14 cellular contexts compared by ENCODE assay signal in the genomic region with DNA sequence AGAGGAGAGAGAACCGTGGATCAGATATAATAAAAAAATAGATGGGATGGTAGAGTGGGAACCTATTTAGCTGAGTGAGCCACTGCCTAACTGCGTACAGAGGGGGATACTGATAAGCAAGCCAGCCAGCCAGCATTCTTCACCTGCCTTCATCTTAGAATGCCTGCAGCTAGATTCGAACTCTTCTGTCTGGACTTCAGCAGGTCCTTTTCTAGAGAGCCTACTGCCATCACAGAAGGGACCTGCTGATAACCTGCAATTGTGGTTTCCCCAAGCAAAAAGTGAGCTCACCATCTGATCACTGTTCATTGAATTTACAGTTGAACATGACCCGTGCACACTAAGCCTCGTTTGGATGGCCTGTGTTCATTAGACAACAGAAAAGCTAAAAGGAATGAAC.
DNase-seq lines count a peak whose midpoint lies in the region; ATAC-seq and TF ChIP-seq lines count a peak whose summit lies in the region.
"Had no signal": no experiment of that assay in that cellular context is flagged by ENCODE, and none has a peak within 500 bp of the region (broad histone marks: within the 10 kb centered on the region; RNA-seq: fewer than 3 reads in every experiment).

No MANE protein-coding gene starts in this region.

- H4K20me1 ChIP-seq in mammary epithelial cell (ENCODE audit: insufficient read depth, low read length) = no peaks in the 10 kb centered on the region

- H3K27me3 ChIP-seq in mammary epithelial cell (ENCODE audit: insufficient read depth, low read length) (no peaks in the 10 kb centered on the region), BE2C (no peaks in the 10 kb centered on the region)
- H3K27me3 ChIP-seq: SJSA1 had no signal

- WGBS in mammary epithelial cell (ENCODE audit: low coverage, missing lambda C conversion rate) = 87% methylated on average over 5 of the region's 5 CpGs

- H3K27me3 Mint-ChIP-seq in MCF 10A (ENCODE audit: insufficient read depth, unreplicated experiment) = no peaks in the 10 kb centered on the region
- no peaks in the 10 kb centered on the region for H3K27me3 Mint-ChIP-seq in T-helper 17 cell
- no peaks in the 10 kb centered on the region for H3K27me3 Mint-ChIP-seq in dendritic cell treated with granulocyte-macrophage colony-stimulating factor and Interleukin-4, amounts not matched to agents 40 ng/mL and 50 ng/mL, for 4 days
- H3K27me3 Mint-ChIP-seq in stimulated activated naive CD8-positive, alpha-beta T cell treated with anti-CD3 and anti-CD28 coated beads, Interleukin-15, amount 100 ng/mL, for 72 hours = no peaks in the 10 kb centered on the region
- H3K27me3 Mint-ChIP-seq: progenitor cell of endocrine pancreas, type B pancreatic cell had no signal

- H3K27ac Mint-ChIP-seq in MCF 10A (ENCODE audit: low read depth, unreplicated experiment) (peak overlapping the region; percentile 1), T-helper 17 cell (peak overlapping the region; percentile 96)
- peak overlapping the region; percentile 5 for H3K27ac Mint-ChIP-seq in dendritic cell treated with granulocyte-macrophage colony-stimulating factor and Interleukin-4, amounts not matched to agents 40 ng/mL and 50 ng/mL, for 4 days
- peak overlapping the region; percentile 82 to 87 for H3K27ac Mint-ChIP-seq in stimulated activated naive CD8-positive, alpha-beta T cell treated with anti-CD3 and anti-CD28 coated beads, Interleukin-15, amount 100 ng/mL, for 72 hours
- H3K27ac Mint-ChIP-seq: progenitor cell of endocrine pancreas, type B pancreatic cell had no signal

- no peak overlapping the region for H2AFZ ChIP-seq in mammary epithelial cell (ENCODE audit: low read depth, low read length)

- H3K27ac ChIP-seq in mammary epithelial cell (ENCODE audit: insufficient read depth, low read depth, low read length) = no peak overlapping the region
- H3K27ac ChIP-seq: SJSA1 had no signal

- no peak overlapping the region for H3K9ac ChIP-seq in mammary epithelial cell (ENCODE audit: insufficient read depth, low read length)

- H3K9me3 ChIP-seq in mammary epithelial cell (replicated peaks; ENCODE audit: insufficient read depth, low read length) (no peaks in the 10 kb centered on the region), T-helper 17 cell (ENCODE audit: control insufficient read depth, low read length, poor library complexity, severe bottlenecking) (no peaks in the 10 kb centered on the region), BE2C (no peaks in the 10 kb centered on the region)
- H3K9me3 ChIP-seq: SJSA1 had no signal

- no peak overlapping the region for H3K4me3 Mint-ChIP-seq in MCF 10A (ENCODE audit: unreplicated experiment)
- peak overlapping the region; percentile 74 for H3K4me3 Mint-ChIP-seq in T-helper 17 cell
- H3K4me3 Mint-ChIP-seq in dendritic cell treated with granulocyte-macrophage colony-stimulating factor and Interleukin-4, amounts not matched to agents 40 ng/mL and 50 ng/mL, for 4 days = no peak overlapping the region
- H3K4me3 Mint-ChIP-seq in stimulated activated naive CD8-positive, alpha-beta T cell treated with anti-CD3 and anti-CD28 coated beads, Interleukin-15, amount 100 ng/mL, for 72 hours = peak overlapping the region; percentile 9 to 42
- H3K4me3 Mint-ChIP-seq: type B pancreatic cell had no signal

- in situ Hi-C loops in mammary epithelial cell (cut with MboI; ENCODE audit: low sequenced_read_pairs in 2 of 2) = no loop called here

- CTCF ChIA-PET in MCF 10A (lab: Yijun Ruan, JAX) (interaction anchor here (0.9 to 3.1 kb wide), 4 partner anchors 9 to 108 kb away, joined by 5 to 18 read pairs (median 6); no protein-coding TSS in a partner anchor), mammary epithelial cell (lab: Charles Lee; ENCODE audit: low non-redundant PET) (no interaction called here)

- H3K36me3 Mint-ChIP-seq in MCF 10A (ENCODE audit: insufficient read depth, unreplicated experiment) = peaks cover 40% of the 10 kb centered on the region
- H3K36me3 Mint-ChIP-seq in T-helper 17 cell (ENCODE audit: low read depth) = peaks cover 6% of the 10 kb centered on the region
- H3K36me3 Mint-ChIP-seq in dendritic cell treated with granulocyte-macrophage colony-stimulating factor and Interleukin-4, amounts not matched to agents 40 ng/mL and 50 ng/mL, for 4 days (ENCODE audit: low read depth) = peaks cover 32% of the 10 kb centered on the region

- DNase-seq in MCF 10A (ENCODE audit: unreplicated experiment) (no peak), mammary epithelial cell (no peak), T-helper 17 cell (no peak), BE2C (no peak), CD1c-positive myeloid dendritic cell (ENCODE audit: extremely low spot score) (no peak)
- no peak for DNase-seq in stimulated activated naive CD8-positive, alpha-beta T cell treated with anti-CD3 and anti-CD28 coated beads, Interleukin-15, amount 100 ng/mL, for 72 hours
- no peak for DNase-seq in effector CD8-positive, alpha-beta T cell (lab: John Stamatoyannopoulos, UW)
- DNase-seq: MV-4-11; NCI-H2171; stimulated activated CD4-positive, alpha-beta T cell treated with anti-CD3 and anti-CD28 coated beads, Interleukin-15, amount 100 ng/mL, for 24 hours had no signal

- intact Hi-C loops in MCF 10A (cut with micrococcal nuclease) (no loop called here), mammary epithelial cell (cut with micrococcal nuclease) (no loop called here)
- intact Hi-C loops in dendritic cell treated with granulocyte-macrophage colony-stimulating factor and Interleukin-4, amounts not matched to agents 40 ng/mL and 50 ng/mL, for 4 days (cut with micrococcal nuclease) = no loop called here

- POLR2A ChIA-PET in MCF 10A (lab: Yijun Ruan, JAX) = interaction anchor here (0.6 to 2.2 kb wide), 7 partner anchors 9 to 210 kb away, joined by 3 to 6 read pairs (median 3); no protein-coding TSS in a partner anchor

- peaks cover 2% of the 10 kb centered on the region for H3K4me1 ChIP-seq in mammary epithelial cell (ENCODE audit: insufficient read depth, low read length)
- peaks cover 7% of the 10 kb centered on the region; the same call in 1 of the 2 replicates for H3K4me1 ChIP-seq in BE2C

- peak; percentile 27 for ATAC-seq in T-helper 17 cell
- ATAC-seq in stimulated activated naive CD8-positive, alpha-beta T cell treated with anti-CD3 and anti-CD28 coated beads, Interleukin-15, amount 100 ng/mL, for 72 hours = peak; percentile 53

- no peak overlapping the region for H3K4me2 ChIP-seq in mammary epithelial cell (ENCODE audit: insufficient read depth, low read depth, low read length)

- H3K4me3 ChIP-seq in mammary epithelial cell (replicated peaks in 1 of 3; ENCODE audit: insufficient read depth in 1 of 3, low read depth in 2 of 3, low read length in 3 of 3) = no peak overlapping the region
- H3K4me3 ChIP-seq in BE2C (ENCODE audit: low read depth, low read length) = no peak overlapping the region
- H3K4me3 ChIP-seq: SJSA1 had no signal

- peaks cover 64% of the 10 kb centered on the region for H3K79me2 ChIP-seq in mammary epithelial cell (ENCODE audit: insufficient read depth, low read length)

- BruUV-seq in MCF 10A (replicated peaks; lab: Mats Ljungman, UMichigan) (no TSS peak), mammary epithelial cell (replicated peaks; lab: Mats Ljungman, UMichigan) (no TSS peak)

- TF ChIP-seq CTCF in MCF 10A (IDR thresholded peaks at IDR 0.05; ENCODE audit: unreplicated experiment) = no peak
- TF ChIP-seq CTCF in mammary epithelial cell (conservative IDR thresholded peaks at IDR 0.05 in 1 of 2, IDR thresholded peaks at IDR 0.05 in 1 of 2; ENCODE audit: extremely low read depth in 1 of 2, insufficient read depth in 1 of 2, low read depth in 1 of 2, low read length in 2 of 2) = no peak
- TF ChIP-seq CTCF in BE2C (IDR thresholded peaks at IDR 0.05; ENCODE audit: low read depth, low read length) = no peak

- no peaks in the 10 kb centered on the region for H3K9me3 Mint-ChIP-seq in MCF 10A (ENCODE audit: unreplicated experiment)
- no peaks in the 10 kb centered on the region for H3K9me3 Mint-ChIP-seq in dendritic cell treated with granulocyte-macrophage colony-stimulating factor and Interleukin-4, amounts not matched to agents 40 ng/mL and 50 ng/mL, for 4 days
- H3K9me3 Mint-ChIP-seq in stimulated activated naive CD8-positive, alpha-beta T cell treated with anti-CD3 and anti-CD28 coated beads, Interleukin-15, amount 100 ng/mL, for 72 hours = no peaks in the 10 kb centered on the region

- peaks cover 13% of the 10 kb centered on the region for H3K4me1 Mint-ChIP-seq in MCF 10A (ENCODE audit: insufficient read depth, unreplicated experiment)
- peaks cover 59% of the 10 kb centered on the region for H3K4me1 Mint-ChIP-seq in T-helper 17 cell
- peaks cover 28% of the 10 kb centered on the region for H3K4me1 Mint-ChIP-seq in dendritic cell treated with granulocyte-macrophage colony-stimulating factor and Interleukin-4, amounts not matched to agents 40 ng/mL and 50 ng/mL, for 4 days (ENCODE audit: low read depth)
- peaks cover 94% of the 10 kb centered on the region for H3K4me1 Mint-ChIP-seq in stimulated activated naive CD8-positive, alpha-beta T cell treated with anti-CD3 and anti-CD28 coated beads, Interleukin-15, amount 100 ng/mL, for 72 hours

- dilution Hi-C loops in mammary epithelial cell (cut with HindIII; ENCODE audit: low sequenced_read_pairs) = no loop called here

- peaks cover 4% of the 10 kb centered on the region for H3K36me3 ChIP-seq in mammary epithelial cell (ENCODE audit: insufficient read depth, low read length)
- H3K36me3 ChIP-seq in BE2C = no peaks in the 10 kb centered on the region
- H3K36me3 ChIP-seq: SJSA1 had no signal

Comparison
In these comparisons a context has a peak if more than half of its experiments do, and no peak if none do; other contexts are left out.
1. H3K27ac Mint-ChIP-seq: peak in every context shown above with its lines; median percentile 96 in T-helper 17 cell; 84 in stimulated activated naive CD8-positive, alpha-beta T cell treated with anti-CD3 and anti-CD28 coated beads, Interleukin-15, amount 100 ng/mL, for 72 hours; 5 in dendritic cell treated with granulocyte-macrophage colony-stimulating factor and Interleukin-4, amounts not matched to agents 40 ng/mL and 50 ng/mL, for 4 days; 1 in MCF 10A.
2. H3K4me3 Mint-ChIP-seq: peak in T-helper 17 cell (single experiment) and stimulated activated naive CD8-positive, alpha-beta T cell treated with anti-CD3 and anti-CD28 coated beads, Interleukin-15, amount 100 ng/mL, for 72 hours (2 of 2); none in MCF 10A (single experiment) and dendritic cell treated with granulocyte-macrophage colony-stimulating factor and Interleukin-4, amounts not matched to agents 40 ng/mL and 50 ng/mL, for 4 days (single experiment).